In the genomic region with DNA sequence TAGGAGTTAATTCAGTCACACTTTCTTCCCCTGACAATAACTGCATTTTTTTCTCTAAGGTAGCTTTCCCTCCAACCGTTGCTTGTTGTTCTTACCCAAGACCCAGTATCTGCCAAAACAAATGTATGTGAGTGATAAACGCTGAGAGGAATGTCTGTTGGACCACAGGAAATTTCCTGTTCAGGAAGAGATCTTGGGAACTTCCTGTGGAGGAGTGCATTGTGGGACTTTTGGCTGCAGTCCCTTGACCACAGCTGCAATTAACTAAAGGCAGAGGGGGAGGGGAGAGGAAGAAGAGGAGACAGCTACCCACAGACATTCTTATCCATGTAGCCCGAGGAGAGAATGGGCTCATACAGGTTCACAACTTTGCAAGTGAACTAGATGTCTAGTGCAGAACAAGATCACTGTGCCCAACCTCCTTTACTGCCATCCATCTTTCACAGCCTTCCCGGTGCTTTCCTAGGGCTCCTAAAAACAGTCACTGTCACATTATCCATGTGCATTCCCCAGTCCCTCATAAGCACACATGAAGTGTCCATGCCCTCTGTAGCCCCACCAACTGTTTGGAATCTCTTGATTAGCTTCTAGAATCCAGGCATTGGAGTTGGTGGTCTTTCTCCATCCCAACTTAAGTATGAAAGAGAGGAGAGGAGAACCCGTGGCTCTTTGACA, we compare ENCODE assay signal across 10 cellular contexts.
DNase-seq lines count a peak whose midpoint lies in the region; FAIRE-seq lines count a peak whose summit lies in the region.
"Had no signal": no experiment of that assay in that cellular context is flagged by ENCODE, and none has a peak within 500 bp of the region (broad histone marks: within the 10 kb centered on the region; RNA-seq: fewer than 3 reads in every experiment).

No MANE protein-coding gene starts in this region.

- H3K4me3 ChIP-seq in trophoblast cell (ENCODE audit: low read depth, low read length): no peak overlapping the region

- no peak overlapping the region for H2BK5ac ChIP-seq in trophoblast cell (ENCODE audit: low read depth, low read length, poor library complexity)

- H3K14ac ChIP-seq in trophoblast cell (ENCODE audit: low read length): no peak overlapping the region

- H3K36me3 ChIP-seq in trophoblast cell (ENCODE audit: control insufficient read depth in 1 of 2, insufficient read depth in 2 of 2, low read length in 2 of 2): no peaks in the 10 kb centered on the region

- H3K4me1 ChIP-seq in trophoblast cell (ENCODE audit: control insufficient read depth in 1 of 2, insufficient read depth in 2 of 2, low read length in 2 of 2): peaks cover 24 to 29% of the 10 kb centered on the region in 2 experiments

- H3K9me3 ChIP-seq in trophoblast cell (ENCODE audit: insufficient read depth, low read depth, low read length): no peaks in the 10 kb centered on the region

- no peak overlapping the region for H3K4ac ChIP-seq in trophoblast cell (ENCODE audit: low read depth, low read length)

- H4K91ac ChIP-seq in trophoblast cell (ENCODE audit: low read depth, low read length): no peak overlapping the region

- no peak overlapping the region for H3K27ac Mint-ChIP-seq in activated T-cell treated with anti-CD3 and anti-CD28 coated beads, Interleukin-2, amount 50 U/mL, for 24 hours

- no peak overlapping the region for H2BK120ac ChIP-seq in trophoblast cell (ENCODE audit: insufficient read depth, low read length, poor library complexity)

- H3K4me2 ChIP-seq in trophoblast cell (ENCODE audit: low read length): no peak overlapping the region

- H3K4me3 Mint-ChIP-seq in activated T-cell treated with anti-CD3 and anti-CD28 coated beads, Interleukin-2, amount 50 U/mL, for 24 hours: no peak overlapping the region

- no peak overlapping the region for H2AK5ac ChIP-seq in trophoblast cell (ENCODE audit: low read length)

- peaks cover 53% of the 10 kb centered on the region for H3K4me1 Mint-ChIP-seq in activated T-cell treated with anti-CD3 and anti-CD28 coated beads, Interleukin-2, amount 50 U/mL, for 24 hours (ENCODE audit: low read depth)

- no peaks in the 10 kb centered on the region for H3K9me3 Mint-ChIP-seq in activated T-cell treated with anti-CD3 and anti-CD28 coated beads, Interleukin-2, amount 50 U/mL, for 24 hours

- no peak overlapping the region for H3K18ac ChIP-seq in trophoblast cell (ENCODE audit: low read length)

- H3K79me2 ChIP-seq in trophoblast cell (ENCODE audit: control insufficient read depth, insufficient read depth, low read length, poor library complexity): no peaks in the 10 kb centered on the region

- peaks cover 40% of the 10 kb centered on the region for H3K36me3 Mint-ChIP-seq in activated T-cell treated with anti-CD3 and anti-CD28 coated beads, Interleukin-2, amount 50 U/mL, for 24 hours (ENCODE audit: low read depth)

- DNase-seq in GM18507 (ENCODE audit: extremely low spot score, insufficient read length, low read depth): no peak
- DNase-seq in OCI-M1 (lab: John Stamatoyannopoulos, UW): peak; percentile 96
- peak; percentile 81 to 97 for DNase-seq in dermis microvascular lymphatic vessel endothelial cell (ENCODE audit: low read depth in 2 of 2)
- DNase-seq in trophoblast cell: peak; percentile 18 to 70
- DNase-seq in activated T-cell treated with anti-CD3 and anti-CD28 coated beads, Interleukin-2, amount 50 U/mL, for 24 hours: no peak
- no peak for DNase-seq in COR-L47 (lab: John Stamatoyannopoulos, UW)
- no peak for DNase-seq in stimulated activated CD4-positive, alpha-beta T cell treated with anti-CD3 and anti-CD28 coated beads, Interleukin-4, amount 100 ng/mL, for 24 hours
- no peak for DNase-seq in pons (ENCODE audit: low spot score)
- DNase-seq: effector CD8-positive, alpha-beta T cell; NCI-H82 had no signal

- H3K27me3 Mint-ChIP-seq in activated T-cell treated with anti-CD3 and anti-CD28 coated beads, Interleukin-2, amount 50 U/mL, for 24 hours: no peaks in the 10 kb centered on the region

- no peaks in the 10 kb centered on the region for H3K27me3 ChIP-seq in trophoblast cell (ENCODE audit: insufficient read depth, low read length)

- peaks cover 10% of the 10 kb centered on the region for H3K79me1 ChIP-seq in trophoblast cell (ENCODE audit: low read length)

- no peak overlapping the region for H3K9ac ChIP-seq in trophoblast cell (ENCODE audit: low read length)

- H2AFZ ChIP-seq in trophoblast cell (ENCODE audit: insufficient read depth, low read length, poor library complexity): no peak overlapping the region

- no peak overlapping the region for H2BK12ac ChIP-seq in trophoblast cell (ENCODE audit: low read length)

- no peak overlapping the region for H4K8ac ChIP-seq in trophoblast cell (ENCODE audit: low read depth, low read length)

- peak; percentile 50 for FAIRE-seq in GM18507 (lab: Jason Lieb, UNC)

- H4K12ac ChIP-seq in trophoblast cell (ENCODE audit: low read depth, low read length): no peak overlapping the region

- WGBS in trophoblast cell (ENCODE audit: extremely low coverage, insufficient coverage, insufficient read length): no CpG with 5 or more reads among the region's 5 CpGs

- H3K27ac ChIP-seq in trophoblast cell (ENCODE audit: low read depth, low read length): no peak overlapping the region

- H3K23ac ChIP-seq in trophoblast cell (ENCODE audit: low read length): no peak overlapping the region

Comparison
In these comparisons a context has a peak if more than half of its experiments do, and no peak if none do; other contexts are left out.
1. DNase-seq: peak in OCI-M1 (single experiment), dermis microvascular lymphatic vessel endothelial cell (2 of 2) and trophoblast cell (2 of 2); none in GM18507 (single experiment), activated T-cell treated with anti-CD3 and anti-CD28 coated beads, Interleukin-2, amount 50 U/mL, for 24 hours (single experiment), COR-L47 (single experiment), stimulated activated CD4-positive, alpha-beta T cell treated with anti-CD3 and anti-CD28 coated beads, Interleukin-4, amount 100 ng/mL, for 24 hours (single experiment) and pons (single experiment).